Comparison of ENCODE assay signal across 8 cellular contexts in the genomic region with DNA sequence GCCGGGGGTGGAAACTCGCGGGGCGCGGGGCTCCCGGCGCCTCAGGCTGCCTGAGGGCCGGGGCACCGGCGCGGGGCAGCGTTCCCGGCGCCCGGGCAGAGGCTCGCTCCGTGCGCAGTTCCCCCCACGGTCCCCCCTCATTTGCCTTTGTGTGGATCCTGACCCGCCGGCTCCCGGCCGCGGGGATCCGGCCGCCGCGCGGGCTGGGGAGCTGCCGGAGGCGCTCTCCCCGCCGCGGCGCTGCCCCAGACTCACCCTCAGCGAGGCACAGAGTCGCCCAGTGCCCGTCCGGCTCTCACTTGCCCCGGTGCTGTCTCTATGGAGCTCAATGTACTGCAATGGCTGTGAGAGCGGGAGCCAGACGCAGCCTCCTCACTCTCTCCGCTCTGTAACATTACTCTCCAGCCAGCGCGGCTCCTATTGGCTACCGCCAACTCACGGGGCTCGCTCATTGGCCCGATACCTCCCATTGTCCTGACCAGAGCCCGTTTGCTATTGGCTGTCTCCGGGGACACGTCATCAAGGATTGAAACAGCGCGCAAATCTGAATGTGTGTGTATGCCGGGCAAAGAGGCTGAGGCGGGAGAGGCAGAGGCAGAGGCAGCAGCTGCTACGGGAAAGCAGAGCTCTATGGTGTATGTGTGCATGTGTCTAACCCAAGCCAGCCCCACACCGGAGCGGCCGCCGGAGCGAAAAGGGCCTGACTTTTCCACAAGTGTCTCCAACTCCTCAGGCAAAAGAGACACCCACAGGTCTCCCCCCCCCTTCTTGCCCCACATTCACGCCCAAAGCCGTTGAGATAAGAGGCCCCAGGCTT.
DNase-seq lines count a peak whose midpoint lies in the region; ATAC-seq and TF ChIP-seq lines count a peak whose summit lies in the region.

A gene (minus strand): TSS at position 396 of the 817 bp plus-strand sequence. CDS start 2,256 bp downstream, outside the sequence.

- no peaks in the 10 kb centered on the region for H3K9me3 Mint-ChIP-seq in central memory CD8-positive, alpha-beta T cell

- H3K36me3 Mint-ChIP-seq in central memory CD8-positive, alpha-beta T cell (ENCODE audit: insufficient read depth), result peaks cover 34% of the 10 kb centered on the region

- peaks cover 26% of the 10 kb centered on the region for H3K4me1 Mint-ChIP-seq in central memory CD8-positive, alpha-beta T cell

- H3K27me3 Mint-ChIP-seq in central memory CD8-positive, alpha-beta T cell, result no peaks in the 10 kb centered on the region

- H3K27ac Mint-ChIP-seq in central memory CD8-positive, alpha-beta T cell (ENCODE audit: low read depth), result peak within 1 kb of the TSS; percentile 98

- DNase-seq in AG09309 (ENCODE audit: low read depth) (peak; percentile 94), NCI-H446 (lab: John Stamatoyannopoulos, UW) (peak; percentile 94 to 98), iris pigment epithelial cell (ENCODE audit: low read depth) (peak; percentile 99)
- peak; percentile 95 for DNase-seq in activated CD4-positive, CD25-positive, alpha-beta regulatory T cell treated with anti-CD3 and anti-CD28 coated beads, Interleukin-2, amount 50 U/mL, for 16 hours (ENCODE audit: low read depth, low spot score)
- DNase-seq in central memory CD8-positive, alpha-beta T cell (ENCODE audit: low spot score in 2 of 2), result peak; percentile 92 to 96
- peak; percentile 94 to 96 for DNase-seq in stimulated activated CD4-positive, alpha-beta T cell treated with anti-CD3 and anti-CD28 coated beads, Interleukin-12 subunit alpha, Interleukin-12 subunit beta, amount 100 ng/mL, for 24 hours (ENCODE audit: low read depth in 2 of 2)

- peak; percentile 86 for ATAC-seq in GM19025 (IDR thresholded peaks at IDR 0.05; ENCODE audit: low read depth, unreplicated experiment)
- ATAC-seq in HG03342 (IDR thresholded peaks at IDR 0.05; ENCODE audit: unreplicated experiment), result peak; percentile 89
- peak; percentile 85 for ATAC-seq in central memory CD8-positive, alpha-beta T cell (replicated peaks; ENCODE audit: extremely low read depth, poor library complexity, severe bottlenecking)

- no peak for TF ChIP-seq CTCF in AG09309 (IDR thresholded peaks at IDR 0.05; ENCODE audit: control insufficient read depth, insufficient read depth, low read depth, low read length, missing control alignments)

- H3K4me3 ChIP-seq in AG09309 (ENCODE audit: control insufficient read depth, low read depth, low read length), result peak within 1 kb of the TSS; percentile 62

- peak within 1 kb of the TSS; percentile 96 for H3K4me3 Mint-ChIP-seq in central memory CD8-positive, alpha-beta T cell

Comparison
In these comparisons a context has a peak if more than half of its experiments do, and no peak if none do; other contexts are left out.
1. Peak in every context shown above with its lines: DNase-seq, ATAC-seq and H3K4me3 ChIP-seq.